Comparison of ENCODE assay signal across 18 cellular contexts in genomic region chr16:50068550-50068949, GRCh38. TPM values are rescaled to one million over a fixed set of nuclear protein-coding genes. Genes with fewer than 3 reads are reported as not detected.
A peak's percentile ranks its signal among the peaks of the same experiment; 100 is the strongest.
DNase-seq lines count a peak whose midpoint lies in the region; ATAC-seq and TF ChIP-seq lines count a peak whose summit lies in the region.
"Had no signal": no experiment of that assay in that cellular context is flagged by ENCODE, and none has a peak within 500 bp of the region (broad histone marks: within the 10 kb centered on the region; RNA-seq: fewer than 3 reads in every experiment).

No MANE protein-coding gene starts in this region.

- DNase-seq in DND-41: no peak
- no peak for DNase-seq in activated naive CD8-positive, alpha-beta T cell treated with anti-CD3 and anti-CD28 coated beads, Interleukin-2, amount 10 ng/mL, durations not matched to agents 7 days and 5 days
- DNase-seq in immature natural killer cell: no peak
- no peak for DNase-seq in omental fat pad (ENCODE audit: low spot score)
- DNase-seq in T-helper 9 cell: no peak
- DNase-seq in cerebellar cortex (ENCODE audit: low spot score): no peak
- DNase-seq: activated CD4-positive, alpha-beta memory T cell treated with anti-CD3 and anti-CD28 coated beads for 36 hours; activated naive CD4-positive, alpha-beta T cell treated with anti-CD3 and anti-CD28 coated beads, Interleukin-2, amount 10 ng/mL, durations not matched to agents 7 days and 5 days; cortex of kidney; foreskin melanocyte; NCI-H2029; NCI-H748 treated with DMSO at 0.1 percent for 48 hours; upper lobe of right lung had no signal

- H3K4me3 Mint-ChIP-seq in activated naive CD8-positive, alpha-beta T cell treated with anti-CD3 and anti-CD28 coated beads, Interleukin-2, amount 10 ng/mL, durations not matched to agents 7 days and 5 days: no peak overlapping the region
- peak overlapping the region in 4 of 5 donors; percentile 20 to 92 (median 56) for H3K4me3 Mint-ChIP-seq in immature natural killer cell
- H3K4me3 Mint-ChIP-seq: activated CD4-positive, alpha-beta memory T cell treated with anti-CD3 and anti-CD28 coated beads for 36 hours; activated naive CD4-positive, alpha-beta T cell treated with anti-CD3 and anti-CD28 coated beads, Interleukin-2, amount 10 ng/mL, durations not matched to agents 7 days and 5 days had no signal

- H3K4me1 ChIP-seq in ACC112 (ENCODE audit: control insufficient read depth, insufficient read depth, low read length, unreplicated experiment) (peaks cover 22% of the 10 kb centered on the region), DND-41 (ENCODE audit: insufficient read depth, low read length) (peaks cover 38% of the 10 kb centered on the region)

- H4K20me1 ChIP-seq in DND-41 (ENCODE audit: insufficient read depth, low read length): peaks cover 39% of the 10 kb centered on the region

- H3K79me2 ChIP-seq in ACC112 (ENCODE audit: control insufficient read depth, insufficient read depth, low read length, unreplicated experiment) (peaks cover 49% of the 10 kb centered on the region), DND-41 (ENCODE audit: insufficient read depth, low read length) (peaks cover 48% of the 10 kb centered on the region)

- peak overlapping the region; percentile 99 for H3K4me2 ChIP-seq in DND-41 (ENCODE audit: insufficient read depth, low read length)

- no peak for TF ChIP-seq CTCF in DND-41 (IDR thresholded peaks at IDR 0.05; ENCODE audit: borderline replicate concordance, extremely low read depth, low read length, poor library complexity, severe bottlenecking)
- no peak for TF ChIP-seq CTCF in omental fat pad (IDR thresholded peaks at IDR 0.05)

- peaks cover 25% of the 10 kb centered on the region for H3K36me3 Mint-ChIP-seq in activated naive CD8-positive, alpha-beta T cell treated with anti-CD3 and anti-CD28 coated beads, Interleukin-2, amount 10 ng/mL, durations not matched to agents 7 days and 5 days
- peaks cover 13 to 22% (median 17%) of the 10 kb centered on the region in 3 donors for H3K36me3 Mint-ChIP-seq in immature natural killer cell

- H3K27ac ChIP-seq in ACC112 (ENCODE audit: low read depth, low read length): no peak overlapping the region
- no peak overlapping the region for H3K27ac ChIP-seq in DND-41 (ENCODE audit: low read length)
- H3K27ac ChIP-seq: HL-60, RWPE1, upper lobe of right lung had no signal

- H3K27me3 Mint-ChIP-seq in activated naive CD8-positive, alpha-beta T cell treated with anti-CD3 and anti-CD28 coated beads, Interleukin-2, amount 10 ng/mL, durations not matched to agents 7 days and 5 days: no peaks in the 10 kb centered on the region
- H3K27me3 Mint-ChIP-seq in immature natural killer cell (ENCODE audit: low read depth in 3 of 3): peaks cover 4 to 12% (median 10%) of the 10 kb centered on the region in 3 donors
- H3K27me3 Mint-ChIP-seq: activated CD4-positive, alpha-beta memory T cell treated with anti-CD3 and anti-CD28 coated beads for 36 hours; activated naive CD4-positive, alpha-beta T cell treated with anti-CD3 and anti-CD28 coated beads, Interleukin-2, amount 10 ng/mL, durations not matched to agents 7 days and 5 days; progenitor cell of endocrine pancreas had no signal

- H3K9me3 Mint-ChIP-seq in activated naive CD8-positive, alpha-beta T cell treated with anti-CD3 and anti-CD28 coated beads, Interleukin-2, amount 10 ng/mL, durations not matched to agents 7 days and 5 days: no peaks in the 10 kb centered on the region
- H3K9me3 Mint-ChIP-seq in immature natural killer cell: peaks cover 0 to 3% (median 0%) of the 10 kb centered on the region in 6 donors
- H3K9me3 Mint-ChIP-seq: activated CD4-positive, alpha-beta memory T cell treated with anti-CD3 and anti-CD28 coated beads for 36 hours; activated naive CD4-positive, alpha-beta T cell treated with anti-CD3 and anti-CD28 coated beads, Interleukin-2, amount 10 ng/mL, durations not matched to agents 7 days and 5 days had no signal

- no peaks in the 10 kb centered on the region for H3K27me3 ChIP-seq in ACC112 (ENCODE audit: insufficient read depth, low read length)
- H3K27me3 ChIP-seq in DND-41 (ENCODE audit: insufficient read depth, low read length, poor library complexity): no peaks in the 10 kb centered on the region
- H3K27me3 ChIP-seq: upper lobe of right lung had no signal

- H3K4me3 ChIP-seq in ACC112 (ENCODE audit: low read depth, low read length) (0 out of 2 replicates have a peak overlapping the region, but pooled peaks have one; percentile 4), DND-41 (ENCODE audit: low read depth in 1 of 2, low read length in 2 of 2) (no peak overlapping the region; a peak in 1 of 4 replicates)
- H3K4me3 ChIP-seq: upper lobe of right lung had no signal

- H3K36me3 ChIP-seq in ACC112 (ENCODE audit: insufficient read depth, low read length) (peaks cover 11% of the 10 kb centered on the region; the same call in 1 of the 2 replicates), DND-41 (ENCODE audit: insufficient read depth, low read length) (peaks cover 56% of the 10 kb centered on the region)

- POLR2A ChIA-PET in activated naive CD8-positive, alpha-beta T cell treated with anti-CD3 and anti-CD28 coated beads, Interleukin-2, amount 10 ng/mL, durations not matched to agents 7 days and 5 days (lab: Charles Lee): no interaction called here

- peaks cover 25% of the 10 kb centered on the region for H3K4me1 Mint-ChIP-seq in activated naive CD8-positive, alpha-beta T cell treated with anti-CD3 and anti-CD28 coated beads, Interleukin-2, amount 10 ng/mL, durations not matched to agents 7 days and 5 days
- H3K4me1 Mint-ChIP-seq in immature natural killer cell: peaks cover 30 to 48% of the 10 kb centered on the region in 2 donors

- ATAC-seq in DND-41 (ENCODE audit: insufficient read depth, low read depth) (no peak), omental fat pad (ENCODE audit: low FRiP score) (no peak), GM21447 (IDR thresholded peaks at IDR 0.05; ENCODE audit: unreplicated experiment) (no peak)
- no peak for ATAC-seq in activated naive CD8-positive, alpha-beta T cell treated with anti-CD3 and anti-CD28 coated beads, Interleukin-2, amount 10 ng/mL, durations not matched to agents 7 days and 5 days (ENCODE audit: low read depth)
- ATAC-seq: upper lobe of right lung had no signal

- no peaks in the 10 kb centered on the region for H3K9me3 ChIP-seq in DND-41 (ENCODE audit: insufficient read depth, low read length, severe bottlenecking)
- H3K9me3 ChIP-seq: upper lobe of right lung had no signal

- H3K9ac ChIP-seq in DND-41 (ENCODE audit: low read depth, low read length): no peak overlapping the region

- H2AFZ ChIP-seq in ACC112 (ENCODE audit: low read length, unreplicated experiment) (no peak overlapping the region), DND-41 (ENCODE audit: low read depth, low read length) (no peak overlapping the region)

- peak overlapping the region; percentile 2 for H3K27ac Mint-ChIP-seq in activated naive CD8-positive, alpha-beta T cell treated with anti-CD3 and anti-CD28 coated beads, Interleukin-2, amount 10 ng/mL, durations not matched to agents 7 days and 5 days
- peak overlapping the region in 4 of 6 donors; percentile 2 to 72 (median 19) for H3K27ac Mint-ChIP-seq in immature natural killer cell
- H3K27ac Mint-ChIP-seq: activated CD4-positive, alpha-beta memory T cell treated with anti-CD3 and anti-CD28 coated beads for 36 hours; activated naive CD4-positive, alpha-beta T cell treated with anti-CD3 and anti-CD28 coated beads, Interleukin-2, amount 10 ng/mL, durations not matched to agents 7 days and 5 days; progenitor cell of endocrine pancreas had no signal

RNA-seq across cellular contexts. Expression of gene HEATR3, which starts 2.8 kb away (rescaled TPM):
- total RNA-seq in activated naive CD8-positive, alpha-beta T cell treated with anti-CD3 and anti-CD28 coated beads, Interleukin-2, amount 10 ng/mL, durations not matched to agents 7 days and 5 days: 10 to 100 TPM; 19.8 to 20.1 TPM
- 1 to 10 TPM; 3.2 to 8.5 (median 3.8) TPM for polyA plus RNA-seq in immature natural killer cell
- total RNA-seq in omental fat pad: 10 to 100 TPM; 15.6 to 51.8 (median 25.3) TPM

RNA-seq across cellular contexts. Expression of gene CNEP1R1, which starts 43.5 kb away (rescaled TPM):
- 10 to 100 TPM; 29.0 to 31.7 TPM for total RNA-seq in activated naive CD8-positive, alpha-beta T cell treated with anti-CD3 and anti-CD28 coated beads, Interleukin-2, amount 10 ng/mL, durations not matched to agents 7 days and 5 days
- polyA plus RNA-seq in immature natural killer cell: 10 to 100 TPM; 15.7 to 23.7 (median 19.4) TPM
- 10 to 100 TPM; 15.1 to 29.5 (median 21.1) TPM for total RNA-seq in omental fat pad
